In the genomic region with DNA sequence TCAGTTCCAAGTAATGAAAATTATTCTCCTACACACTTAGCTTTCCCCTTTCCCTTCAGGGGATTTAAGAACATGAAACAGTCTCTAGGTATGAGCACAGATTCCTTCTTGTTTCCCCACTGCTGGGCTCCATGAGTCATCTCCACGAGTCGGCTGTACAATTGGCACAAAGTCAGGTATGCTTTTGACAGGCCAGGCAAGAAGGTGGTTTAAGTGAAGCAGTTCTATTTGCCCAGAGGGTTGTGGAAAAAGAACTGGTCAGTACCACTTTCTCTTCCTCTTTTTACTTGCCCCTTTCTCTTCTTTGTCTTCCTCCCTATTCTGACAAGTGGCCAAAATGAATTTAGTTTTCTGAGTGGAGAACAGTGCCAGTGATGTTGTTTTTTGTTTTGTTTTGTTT, we compare ENCODE assay signal across 1 cellular context.
A peak's percentile ranks its signal among the peaks of the same experiment; 100 is the strongest.
TF ChIP-seq lines count a peak whose summit lies in the region.

No MANE protein-coding gene starts in this region.

TF ChIP-seq in SK-N-SH, 30 proteins besides CTCF, POLR2A, EP300 and RAD21 (continued from another document):
- TF ChIP-seq, protein P1, sequence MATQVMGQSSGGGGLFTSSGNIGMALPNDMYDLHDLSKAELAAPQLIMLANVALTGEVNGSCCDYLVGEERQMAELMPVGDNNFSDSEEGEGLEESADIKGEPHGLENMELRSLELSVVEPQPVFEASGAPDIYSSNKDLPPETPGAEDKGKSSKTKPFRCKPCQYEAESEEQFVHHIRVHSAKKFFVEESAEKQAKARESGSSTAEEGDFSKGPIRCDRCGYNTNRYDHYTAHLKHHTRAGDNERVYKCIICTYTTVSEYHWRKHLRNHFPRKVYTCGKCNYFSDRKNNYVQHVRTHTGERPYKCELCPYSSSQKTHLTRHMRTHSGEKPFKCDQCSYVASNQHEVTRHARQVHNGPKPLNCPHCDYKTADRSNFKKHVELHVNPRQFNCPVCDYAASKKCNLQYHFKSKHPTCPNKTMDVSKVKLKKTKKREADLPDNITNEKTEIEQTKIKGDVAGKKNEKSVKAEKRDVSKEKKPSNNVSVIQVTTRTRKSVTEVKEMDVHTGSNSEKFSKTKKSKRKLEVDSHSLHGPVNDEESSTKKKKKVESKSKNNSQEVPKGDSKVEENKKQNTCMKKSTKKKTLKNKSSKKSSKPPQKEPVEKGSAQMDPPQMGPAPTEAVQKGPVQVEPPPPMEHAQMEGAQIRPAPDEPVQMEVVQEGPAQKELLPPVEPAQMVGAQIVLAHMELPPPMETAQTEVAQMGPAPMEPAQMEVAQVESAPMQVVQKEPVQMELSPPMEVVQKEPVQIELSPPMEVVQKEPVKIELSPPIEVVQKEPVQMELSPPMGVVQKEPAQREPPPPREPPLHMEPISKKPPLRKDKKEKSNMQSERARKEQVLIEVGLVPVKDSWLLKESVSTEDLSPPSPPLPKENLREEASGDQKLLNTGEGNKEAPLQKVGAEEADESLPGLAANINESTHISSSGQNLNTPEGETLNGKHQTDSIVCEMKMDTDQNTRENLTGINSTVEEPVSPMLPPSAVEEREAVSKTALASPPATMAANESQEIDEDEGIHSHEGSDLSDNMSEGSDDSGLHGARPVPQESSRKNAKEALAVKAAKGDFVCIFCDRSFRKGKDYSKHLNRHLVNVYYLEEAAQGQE (IDR thresholded peaks at IDR 0.05; ENCODE audit: low read depth, low read length): no peak
- TF ChIP-seq, protein P2, sequence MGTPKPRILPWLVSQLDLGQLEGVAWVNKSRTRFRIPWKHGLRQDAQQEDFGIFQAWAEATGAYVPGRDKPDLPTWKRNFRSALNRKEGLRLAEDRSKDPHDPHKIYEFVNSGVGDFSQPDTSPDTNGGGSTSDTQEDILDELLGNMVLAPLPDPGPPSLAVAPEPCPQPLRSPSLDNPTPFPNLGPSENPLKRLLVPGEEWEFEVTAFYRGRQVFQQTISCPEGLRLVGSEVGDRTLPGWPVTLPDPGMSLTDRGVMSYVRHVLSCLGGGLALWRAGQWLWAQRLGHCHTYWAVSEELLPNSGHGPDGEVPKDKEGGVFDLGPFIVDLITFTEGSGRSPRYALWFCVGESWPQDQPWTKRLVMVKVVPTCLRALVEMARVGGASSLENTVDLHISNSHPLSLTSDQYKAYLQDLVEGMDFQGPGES (IDR thresholded peaks at IDR 0.05; ENCODE audit: low read depth, low read length): no peak
- TF ChIP-seq, protein P3, sequence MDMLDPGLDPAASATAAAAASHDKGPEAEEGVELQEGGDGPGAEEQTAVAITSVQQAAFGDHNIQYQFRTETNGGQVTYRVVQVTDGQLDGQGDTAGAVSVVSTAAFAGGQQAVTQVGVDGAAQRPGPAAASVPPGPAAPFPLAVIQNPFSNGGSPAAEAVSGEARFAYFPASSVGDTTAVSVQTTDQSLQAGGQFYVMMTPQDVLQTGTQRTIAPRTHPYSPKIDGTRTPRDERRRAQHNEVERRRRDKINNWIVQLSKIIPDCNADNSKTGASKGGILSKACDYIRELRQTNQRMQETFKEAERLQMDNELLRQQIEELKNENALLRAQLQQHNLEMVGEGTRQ (IDR thresholded peaks at IDR 0.05; ENCODE audit: borderline replicate concordance, low read depth, low read length): no peak
- TF ChIP-seq, protein P4, sequence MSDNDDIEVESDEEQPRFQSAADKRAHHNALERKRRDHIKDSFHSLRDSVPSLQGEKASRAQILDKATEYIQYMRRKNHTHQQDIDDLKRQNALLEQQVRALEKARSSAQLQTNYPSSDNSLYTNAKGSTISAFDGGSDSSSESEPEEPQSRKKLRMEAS (IDR thresholded peaks at IDR 0.05; ENCODE audit: low read depth): peak; percentile 89
- TF ChIP-seq FOXM1 (IDR thresholded peaks at IDR 0.05; ENCODE audit: low read depth) (no peak), POLR2AphosphoS5 (IDR thresholded peaks at IDR 0.05; ENCODE audit: low read depth, low read length) (peak; percentile 66; the same call in 1 of the 2 replicates), RFX5 (IDR thresholded peaks at IDR 0.05; ENCODE audit: low read length) (no peak), ELF1 (IDR thresholded peaks at IDR 0.05) (no peak), MXI1 (IDR thresholded peaks at IDR 0.05; ENCODE audit: low read depth, low read length) (peak; percentile 70; the same call in 1 of the 2 replicates), TCF12 (IDR thresholded peaks at IDR 0.05) (peak; percentile 71; the same call in 1 of the 2 replicates), GATA2 (CRISPR knock-in tag; IDR thresholded peaks at IDR 0.05) (no peak), RCOR1 (IDR thresholded peaks at IDR 0.05; ENCODE audit: low read length) (no peak), CHD2 (IDR thresholded peaks at IDR 0.05; ENCODE audit: low read length, partially characterized antibody) (no peak), SMC3 (IDR thresholded peaks at IDR 0.05; ENCODE audit: low read depth, low read length) (no peak), MEF2A (IDR thresholded peaks at IDR 0.05; ENCODE audit: borderline replicate concordance, low read depth) (peak; percentile 21; the same call in 1 of the 2 replicates)
- TF ChIP-seq, protein P5, sequence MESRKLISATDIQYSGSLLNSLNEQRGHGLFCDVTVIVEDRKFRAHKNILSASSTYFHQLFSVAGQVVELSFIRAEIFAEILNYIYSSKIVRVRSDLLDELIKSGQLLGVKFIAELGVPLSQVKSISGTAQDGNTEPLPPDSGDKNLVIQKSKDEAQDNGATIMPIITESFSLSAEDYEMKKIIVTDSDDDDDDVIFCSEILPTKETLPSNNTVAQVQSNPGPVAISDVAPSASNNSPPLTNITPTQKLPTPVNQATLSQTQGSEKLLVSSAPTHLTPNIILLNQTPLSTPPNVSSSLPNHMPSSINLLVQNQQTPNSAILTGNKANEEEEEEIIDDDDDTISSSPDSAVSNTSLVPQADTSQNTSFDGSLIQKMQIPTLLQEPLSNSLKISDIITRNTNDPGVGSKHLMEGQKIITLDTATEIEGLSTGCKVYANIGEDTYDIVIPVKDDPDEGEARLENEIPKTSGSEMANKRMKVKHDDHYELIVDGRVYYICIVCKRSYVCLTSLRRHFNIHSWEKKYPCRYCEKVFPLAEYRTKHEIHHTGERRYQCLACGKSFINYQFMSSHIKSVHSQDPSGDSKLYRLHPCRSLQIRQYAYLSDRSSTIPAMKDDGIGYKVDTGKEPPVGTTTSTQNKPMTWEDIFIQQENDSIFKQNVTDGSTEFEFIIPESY (IDR thresholded peaks at IDR 0.05; ENCODE audit: borderline replicate concordance, low read depth): peak; percentile 50; the same call in 1 of the 2 replicates
